In the genomic region with DNA sequence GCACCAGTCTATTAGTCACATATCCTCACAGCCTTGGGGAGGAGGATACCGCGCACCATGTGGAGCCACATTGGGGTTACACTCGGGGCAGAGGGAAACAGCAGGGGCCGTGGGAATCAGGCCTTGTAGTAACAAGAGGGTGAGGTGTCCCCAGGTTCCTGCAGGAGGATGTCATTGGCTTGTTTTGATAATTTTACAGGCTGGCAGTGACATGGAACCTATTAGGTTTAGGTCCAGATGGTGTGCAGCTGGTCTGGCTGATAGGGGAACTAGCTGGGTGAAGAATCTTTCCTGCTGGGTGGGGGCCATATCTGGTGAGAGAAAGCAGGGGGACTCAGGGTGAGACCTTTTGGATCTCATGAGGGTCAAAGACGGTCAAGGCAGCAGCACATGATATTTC, we compare ENCODE assay signal across 35 cellular contexts. TPM values are rescaled to one million over a fixed set of nuclear protein-coding genes. Genes with fewer than 3 reads are reported as not detected.
DNase-seq lines count a peak whose midpoint lies in the region; ATAC-seq and TF ChIP-seq lines count a peak whose summit lies in the region.
"Had no signal": no experiment of that assay in that cellular context is flagged by ENCODE, and none has a peak within 500 bp of the region (broad histone marks: within the 10 kb centered on the region; RNA-seq: fewer than 3 reads in every experiment).

No MANE protein-coding gene starts in this region.

- no peaks in the 10 kb centered on the region for H3K36me3 ChIP-seq in breast epithelium
- H3K36me3 ChIP-seq in CD8-positive, alpha-beta memory T cell (ENCODE audit: insufficient read depth, low read length): no peaks in the 10 kb centered on the region
- H3K36me3 ChIP-seq: gastroesophageal sphincter, SJCRH30, uterus had no signal

- no peak overlapping the region for H3K4me3 Mint-ChIP-seq in MCF 10A (ENCODE audit: unreplicated experiment)
- no peak overlapping the region for H3K4me3 Mint-ChIP-seq in naive thymus-derived CD8-positive, alpha-beta T cell
- no peak overlapping the region for H3K4me3 Mint-ChIP-seq in CD8-positive, alpha-beta memory T cell
- H3K4me3 Mint-ChIP-seq: activated CD4-positive, alpha-beta memory T cell treated with anti-CD3 and anti-CD28 coated beads, Interleukin-2, amount 10 ng/mL, durations not matched to agents 7 days and 5 days; activated naive CD8-positive, alpha-beta T cell; dendritic cell treated with granulocyte-macrophage colony-stimulating factor and Interleukin-4, amounts not matched to agents 40 ng/mL and 50 ng/mL, for 4 days; H9 had no signal

- peak overlapping the region; percentile 12 for H3K27ac Mint-ChIP-seq in MCF 10A (ENCODE audit: low read depth, unreplicated experiment)
- H3K27ac Mint-ChIP-seq in naive thymus-derived CD8-positive, alpha-beta T cell: no peak overlapping the region
- no peak overlapping the region for H3K27ac Mint-ChIP-seq in CD8-positive, alpha-beta memory T cell
- H3K27ac Mint-ChIP-seq: activated CD4-positive, alpha-beta memory T cell treated with anti-CD3 and anti-CD28 coated beads, Interleukin-2, amount 10 ng/mL, durations not matched to agents 7 days and 5 days; activated naive CD8-positive, alpha-beta T cell; activated T-helper 2 cell treated with anti-CD3 and anti-CD28 coated beads, Interferon-gamma antibody, Interleukin-2, Interleukin-4, amounts not matched to agents 10 μg/mL and 5 μg/mL and 100 μg/mL, durations not matched to agents 14 hours and 24 hours and 36 hours; dendritic cell treated with granulocyte-macrophage colony-stimulating factor and Interleukin-4, amounts not matched to agents 40 ng/mL and 50 ng/mL, for 4 days; H9; progenitor cell of endocrine pancreas had no signal

- no peaks in the 10 kb centered on the region for H3K9me3 Mint-ChIP-seq in MCF 10A (ENCODE audit: unreplicated experiment)
- no peaks in the 10 kb centered on the region for H3K9me3 Mint-ChIP-seq in naive thymus-derived CD8-positive, alpha-beta T cell
- no peaks in the 10 kb centered on the region for H3K9me3 Mint-ChIP-seq in CD8-positive, alpha-beta memory T cell
- H3K9me3 Mint-ChIP-seq: activated CD4-positive, alpha-beta memory T cell treated with anti-CD3 and anti-CD28 coated beads, Interleukin-2, amount 10 ng/mL, durations not matched to agents 7 days and 5 days; activated T-helper 2 cell treated with anti-CD3 and anti-CD28 coated beads, Interferon-gamma antibody, Interleukin-2, Interleukin-4, amounts not matched to agents 10 μg/mL and 5 μg/mL and 100 μg/mL, durations not matched to agents 14 hours and 24 hours and 36 hours; dendritic cell treated with granulocyte-macrophage colony-stimulating factor and Interleukin-4, amounts not matched to agents 40 ng/mL and 50 ng/mL, for 4 days; H9 had no signal

- BruUV-seq in MCF 10A (replicated peaks; lab: Mats Ljungman, UMichigan): no TSS peak

- TF ChIP-seq POLR2A in breast epithelium (IDR thresholded peaks at IDR 0.05): no peak

- H3K4me1 Mint-ChIP-seq in MCF 10A (ENCODE audit: insufficient read depth, unreplicated experiment): peaks cover 11% of the 10 kb centered on the region
- H3K4me1 Mint-ChIP-seq in naive thymus-derived CD8-positive, alpha-beta T cell: peaks cover 0 to 15% (median 0%) of the 10 kb centered on the region in 4 donors
- H3K4me1 Mint-ChIP-seq in CD8-positive, alpha-beta memory T cell: no peaks in the 10 kb centered on the region
- H3K4me1 Mint-ChIP-seq: activated CD4-positive, alpha-beta memory T cell treated with anti-CD3 and anti-CD28 coated beads, Interleukin-2, amount 10 ng/mL, durations not matched to agents 7 days and 5 days had no signal

- no peaks in the 10 kb centered on the region for H3K36me3 Mint-ChIP-seq in MCF 10A (ENCODE audit: insufficient read depth, unreplicated experiment)
- H3K36me3 Mint-ChIP-seq in naive thymus-derived CD8-positive, alpha-beta T cell: no peaks in the 10 kb centered on the region
- H3K36me3 Mint-ChIP-seq in CD8-positive, alpha-beta memory T cell: no peaks in the 10 kb centered on the region
- H3K36me3 Mint-ChIP-seq: activated naive CD8-positive, alpha-beta T cell had no signal

- POLR2A ChIA-PET in MCF 10A (lab: Yijun Ruan, JAX): interaction anchor here (1.2 to 3.4 kb wide), 2 partner anchors 9 to 15 kb away, joined by 3 to 14 read pairs; partner anchors contain the start of gene MEF2A
- POLR2A ChIA-PET in naive thymus-derived CD8-positive, alpha-beta T cell (lab: Charles Lee): no interaction called here
- POLR2A ChIA-PET in CD8-positive, alpha-beta memory T cell (lab: Charles Lee): no interaction called here

- CTCF ChIA-PET in MCF 10A (lab: Yijun Ruan, JAX): interaction anchor here (0.5 to 2.0 kb wide), 3 partner anchors 11 to 296 kb away, joined by 3 to 6 read pairs (median 5); no protein-coding TSS in a partner anchor
- CTCF ChIA-PET in CD8-positive, alpha-beta memory T cell (lab: Charles Lee): no interaction called here

- H3K9me3 ChIP-seq in breast epithelium: no peaks in the 10 kb centered on the region
- no peaks in the 10 kb centered on the region for H3K9me3 ChIP-seq in CD8-positive, alpha-beta memory T cell (ENCODE audit: low read length)
- H3K9me3 ChIP-seq: gastroesophageal sphincter, SJCRH30, testis, uterus had no signal

- H3K4me3 ChIP-seq in breast epithelium (no peak overlapping the region), fibroblast of villous mesenchyme (ENCODE audit: low read depth, low read length) (no peak overlapping the region)
- H3K4me3 ChIP-seq in CD8-positive, alpha-beta memory T cell (ENCODE audit: low read length): no peak overlapping the region
- H3K4me3 ChIP-seq: gastroesophageal sphincter, SJCRH30, testis, uterus had no signal

- TF ChIP-seq CTCF in MCF 10A (IDR thresholded peaks at IDR 0.05; ENCODE audit: unreplicated experiment) (no peak), breast epithelium (IDR thresholded peaks at IDR 0.05) (no peak), fibroblast of villous mesenchyme (IDR thresholded peaks at IDR 0.05; ENCODE audit: insufficient read depth, low read depth, low read length) (no peak)

- peak overlapping the region in 1 of 2 donors; percentile 53 for H3K27ac ChIP-seq in breast epithelium
- no peak overlapping the region for H3K27ac ChIP-seq in CD8-positive, alpha-beta memory T cell (ENCODE audit: low read depth, low read length)
- H3K27ac ChIP-seq: gastroesophageal sphincter, SJCRH30, uterus had no signal

- ATAC-seq in naive thymus-derived CD8-positive, alpha-beta T cell: no peak
- ATAC-seq: gastroesophageal sphincter, left cardiac atrium, sciatic nerve had no signal

- no peaks in the 10 kb centered on the region for H3K27me3 ChIP-seq in breast epithelium
- no peaks in the 10 kb centered on the region for H3K27me3 ChIP-seq in CD8-positive, alpha-beta memory T cell (ENCODE audit: insufficient read depth, low read length, poor library complexity, severe bottlenecking)
- H3K27me3 ChIP-seq: gastroesophageal sphincter, SJCRH30, testis, uterus had no signal

- no peaks in the 10 kb centered on the region for H3K4me1 ChIP-seq in breast epithelium
- H3K4me1 ChIP-seq in CD8-positive, alpha-beta memory T cell (ENCODE audit: insufficient read depth, low read length): no peaks in the 10 kb centered on the region
- H3K4me1 ChIP-seq: gastroesophageal sphincter, testis, uterus had no signal

- DNase-seq in MCF 10A (ENCODE audit: unreplicated experiment) (no peak), breast epithelium (ENCODE audit: low spot score in 2 of 2) (no peak), RPMI7951 (ENCODE audit: low read depth) (peak; percentile 40), fibroblast of villous mesenchyme (ENCODE audit: low read depth) (peak; percentile 59), occipital lobe (lab: John Stamatoyannopoulos, UW) (no peak), DMS153 (lab: John Stamatoyannopoulos, UW) (no peak)
- no peak for DNase-seq in naive thymus-derived CD8-positive, alpha-beta T cell
- no peak for DNase-seq in CD8-positive, alpha-beta memory T cell
- DNase-seq: activated CD4-positive, alpha-beta memory T cell treated with anti-CD3 and anti-CD28 coated beads, Interleukin-2, amount 10 ng/mL, durations not matched to agents 7 days and 5 days; activated CD4-positive, alpha-beta T cell treated with anti-CD3 and anti-CD28 coated beads for 1 hour; anterior cingulate cortex; caudate nucleus; DMS79; GF-D8; H9; hippocampal formation; KBM-7; left cardiac atrium; mesenchymal stem cell; MM.1S; NCI-H1436; NCI-H2107; NK-92 treated with Interleukin-12 subunit alpha and Interleukin-12 subunit beta, amount 100 ng/mL, for 24 hours; SJCRH30; stimulated activated CD4-positive, alpha-beta T cell treated with anti-CD3 and anti-CD28 coated beads, Interleukin-4, amount 100 ng/mL, for 24 hours; stimulated activated naive CD4-positive, alpha-beta T cell treated with Interleukin-2 at 50 U/mL for 16 hours; T-helper 1 cell; testis; uterus had no signal

- H3K27me3 Mint-ChIP-seq in MCF 10A (ENCODE audit: insufficient read depth, unreplicated experiment): no peaks in the 10 kb centered on the region
- no peaks in the 10 kb centered on the region for H3K27me3 Mint-ChIP-seq in naive thymus-derived CD8-positive, alpha-beta T cell
- H3K27me3 Mint-ChIP-seq in CD8-positive, alpha-beta memory T cell: peaks cover 5 to 7% of the 10 kb centered on the region in 2 donors
- H3K27me3 Mint-ChIP-seq: activated naive CD8-positive, alpha-beta T cell; dendritic cell treated with granulocyte-macrophage colony-stimulating factor and Interleukin-4, amounts not matched to agents 40 ng/mL and 50 ng/mL, for 4 days had no signal

- intact Hi-C loops in MCF 10A (cut with micrococcal nuclease): no loop called here
- intact Hi-C loops in breast epithelium (cut with DNase I; ENCODE audit: low total_unique reads): no loop called here

RNA-seq across cellular contexts. Expression of gene MEF2A, which starts 9.8 kb away (rescaled TPM):
- total RNA-seq in MCF 10A (2022) (52.9 and 55.2 TPM in 2 replicates), breast epithelium (10 to 100 TPM; 41.6 to 77.6 (median 63.4) TPM), fibroblast of villous mesenchyme (28.1 and 38.7 TPM in 2 replicates), occipital lobe (46.5 TPM)
- total RNA-seq in RPMI7951 (2014; rRNA removed; shearing (Covaris generic)): 29.9 and 37.1 TPM in 2 replicates
- total RNA-seq in naive thymus-derived CD8-positive, alpha-beta T cell: 10 to 100 TPM; 42.7 to 43.9 TPM
- 10 to 100 TPM; 14.6 to 22.4 (median 14.7) TPM for polyA plus RNA-seq in naive thymus-derived CD8-positive, alpha-beta T cell
- total RNA-seq in CD8-positive, alpha-beta memory T cell: 10 to 100 TPM; 21.1 to 22.4 TPM
- 15.3 TPM for polyA plus RNA-seq in CD8-positive, alpha-beta memory T cell

Comparison
In these comparisons a context has a peak if more than half of its experiments do, and no peak if none do; other contexts are left out.
1. DNase-seq: peak in RPMI7951 (single experiment) and fibroblast of villous mesenchyme (single experiment); none in MCF 10A (single experiment), breast epithelium (0 of 2), naive thymus-derived CD8-positive, alpha-beta T cell (0 of 10), CD8-positive, alpha-beta memory T cell (0 of 5), occipital lobe (single experiment) and DMS153 (single experiment).